ENCODE assay signal across 6 cellular contexts in the genomic region with DNA sequence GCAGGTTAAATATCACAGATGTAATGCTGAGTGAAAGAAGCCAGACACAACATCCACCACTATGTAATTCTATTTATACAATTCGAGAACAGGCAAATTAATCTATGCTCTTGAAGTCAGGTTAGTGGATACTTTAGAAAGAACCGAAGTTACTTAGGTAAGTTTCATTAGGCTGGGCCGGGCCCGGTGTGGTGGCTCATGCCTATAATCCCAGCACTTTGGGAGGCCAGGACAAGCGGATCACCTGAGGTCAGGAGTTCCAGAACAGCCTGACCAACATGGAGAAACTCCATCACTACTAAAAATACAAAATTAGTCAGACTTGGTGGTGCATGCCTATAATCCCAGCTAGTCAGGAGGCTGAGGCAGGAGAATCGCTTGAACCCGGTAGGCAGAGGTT.
"Had no signal": no experiment of that assay in that cellular context is flagged by ENCODE, and none has a peak within 500 bp of the region (broad histone marks: within the 10 kb centered on the region; RNA-seq: fewer than 3 reads in every experiment).

No MANE protein-coding gene starts in this region.

- ATAC-seq: HepG2, K562 had no signal

- DNase-seq: IMR-90, KBM-7, KG1 had no signal

- FAIRE-seq: HepG2, HTR-8/SVneo, K562 had no signal
